22 cellular contexts compared by ENCODE assay signal in genomic region chr14:100086361-100086760, GRCh38. TPM values are rescaled to one million over a fixed set of nuclear protein-coding genes. Genes with fewer than 3 reads are reported as not detected.
DNase-seq lines count a peak whose midpoint lies in the region; ATAC-seq and TF ChIP-seq lines count a peak whose summit lies in the region.
"Had no signal": no experiment of that assay in that cellular context is flagged by ENCODE, and none has a peak within 500 bp of the region (broad histone marks: within the 10 kb centered on the region; RNA-seq: fewer than 3 reads in every experiment).

No MANE protein-coding gene starts in this region.

- no peaks in the 10 kb centered on the region for H3K9me3 Mint-ChIP-seq in CD8-positive, alpha-beta memory T cell
- no peaks in the 10 kb centered on the region for H3K9me3 Mint-ChIP-seq in activated T-helper 17 cell treated with anti-CD3 and anti-CD28 coated beads, Interleukin-2, amount 50 U/mL, for 72 hours
- H3K9me3 Mint-ChIP-seq in naive thymus-derived CD8-positive, alpha-beta T cell, result no peaks in the 10 kb centered on the region
- H3K9me3 Mint-ChIP-seq: naive B cell had no signal

- H3K27me3 ChIP-seq in CD8-positive, alpha-beta memory T cell (ENCODE audit: insufficient read depth, low read length, poor library complexity, severe bottlenecking), result no peaks in the 10 kb centered on the region
- H3K27me3 ChIP-seq in body of pancreas, result no peaks in the 10 kb centered on the region
- H3K27me3 ChIP-seq: BLaER1, pancreas, SJCRH30, testis had no signal

- peaks cover 25 to 94% (median 39%) of the 10 kb centered on the region in 3 donors for H3K36me3 Mint-ChIP-seq in CD8-positive, alpha-beta memory T cell
- peaks cover 100% of the 10 kb centered on the region for H3K36me3 Mint-ChIP-seq in activated T-helper 17 cell treated with anti-CD3 and anti-CD28 coated beads, Interleukin-2, amount 50 U/mL, for 72 hours (ENCODE audit: low read depth)
- peaks cover 21 to 90% (median 51%) of the 10 kb centered on the region in 3 donors for H3K36me3 Mint-ChIP-seq in naive thymus-derived CD8-positive, alpha-beta T cell

- no peaks in the 10 kb centered on the region for H3K9me3 ChIP-seq in CD8-positive, alpha-beta memory T cell (ENCODE audit: low read length)
- no peaks in the 10 kb centered on the region for H3K9me3 ChIP-seq in body of pancreas
- H3K9me3 ChIP-seq: BLaER1, pancreas, SJCRH30, testis had no signal

- intact Hi-C loops in body of pancreas (cut with DNase I), result no loop called here

- H3K27ac Mint-ChIP-seq in CD8-positive, alpha-beta memory T cell, result peak overlapping the region; percentile 84 to 98 (median 92)
- H3K27ac Mint-ChIP-seq in activated T-helper 17 cell treated with anti-CD3 and anti-CD28 coated beads, Interleukin-2, amount 50 U/mL, for 72 hours, result peak overlapping the region; percentile 92
- H3K27ac Mint-ChIP-seq in naive thymus-derived CD8-positive, alpha-beta T cell, result peak overlapping the region; percentile 91 to 100 (median 95)

- no peak overlapping the region for H3K4me3 ChIP-seq in CD8-positive, alpha-beta memory T cell (ENCODE audit: low read length)
- H3K4me3 ChIP-seq in body of pancreas, result no peak overlapping the region
- H3K4me3 ChIP-seq: BLaER1, pancreas, SJCRH30, testis had no signal

- no peak for ATAC-seq in activated T-helper 17 cell treated with anti-CD3 and anti-CD28 coated beads, Interleukin-2, amount 50 U/mL, for 72 hours (replicated peaks)
- ATAC-seq in naive thymus-derived CD8-positive, alpha-beta T cell, result no peak
- ATAC-seq in HG03571 (IDR thresholded peaks at IDR 0.05; ENCODE audit: unreplicated experiment) (no peak), body of pancreas (no peak)
- ATAC-seq: HepG2, pancreas, right cardiac atrium had no signal

- H3K36me3 ChIP-seq in CD8-positive, alpha-beta memory T cell (ENCODE audit: insufficient read depth, low read length), result peaks cover 66% of the 10 kb centered on the region
- peaks cover 0 to 2% of the 10 kb centered on the region in 2 donors for H3K36me3 ChIP-seq in body of pancreas (replicated peaks in 1 of 2; ENCODE audit: insufficient read depth in 1 of 2, low read depth in 2 of 2)
- H3K36me3 ChIP-seq: pancreas had no signal

- peaks cover 98% of the 10 kb centered on the region for H3K4me1 ChIP-seq in CD8-positive, alpha-beta memory T cell (ENCODE audit: insufficient read depth, low read length)
- H3K4me1 ChIP-seq in body of pancreas, result no peaks in the 10 kb centered on the region
- H3K4me1 ChIP-seq: pancreas, SJCRH30, testis had no signal

- WGBS in body of pancreas, 2 donors, result 70 to 78% methylated on average over 5 of the region's 5 CpGs

- no peak for TF ChIP-seq POLR2A in body of pancreas (IDR thresholded peaks at IDR 0.05)

- peaks cover 87 to 100% (median 99%) of the 10 kb centered on the region in 3 donors for H3K4me1 Mint-ChIP-seq in CD8-positive, alpha-beta memory T cell
- peaks cover 63% of the 10 kb centered on the region for H3K4me1 Mint-ChIP-seq in activated T-helper 17 cell treated with anti-CD3 and anti-CD28 coated beads, Interleukin-2, amount 50 U/mL, for 72 hours
- peaks cover 45 to 94% (median 93%) of the 10 kb centered on the region in 4 donors for H3K4me1 Mint-ChIP-seq in naive thymus-derived CD8-positive, alpha-beta T cell

- no peaks in the 10 kb centered on the region for H3K27me3 Mint-ChIP-seq in CD8-positive, alpha-beta memory T cell
- H3K27me3 Mint-ChIP-seq in activated T-helper 17 cell treated with anti-CD3 and anti-CD28 coated beads, Interleukin-2, amount 50 U/mL, for 72 hours, result no peaks in the 10 kb centered on the region
- no peaks in the 10 kb centered on the region for H3K27me3 Mint-ChIP-seq in naive thymus-derived CD8-positive, alpha-beta T cell
- H3K27me3 Mint-ChIP-seq: naive B cell had no signal

- no peak for TF ChIP-seq CTCF in body of pancreas (IDR thresholded peaks at IDR 0.05)

- peak; percentile 1 to 5 for DNase-seq in activated CD4-positive, alpha-beta T cell treated with anti-CD3 and anti-CD28 coated beads, Interleukin-2, amount 50 U/mL, for 48 hours
- DNase-seq in activated CD4-positive, alpha-beta T cell treated with anti-CD3 and anti-CD28 coated beads, Interleukin-2, amount 50 U/mL, for 4 hours, result no peak
- no peak for DNase-seq in CD8-positive, alpha-beta memory T cell
- peak in 1 of 10 donors; percentile 11 for DNase-seq in naive thymus-derived CD8-positive, alpha-beta T cell
- no peak for DNase-seq in body of pancreas
- no peak for DNase-seq in DMS53 (lab: John Stamatoyannopoulos, UW)
- DNase-seq: amygdala; central memory CD4-positive, alpha-beta T cell; GDM1; mesendoderm; naive B cell; NCI-H1092 treated with DMSO at 0.1 percent for 48 hours; NCI-H2107; NCI-H510A; pancreas; right cardiac atrium; SJCRH30; testis had no signal

- no peak overlapping the region for H3K27ac ChIP-seq in CD8-positive, alpha-beta memory T cell (ENCODE audit: low read depth, low read length)
- no peak overlapping the region for H3K27ac ChIP-seq in body of pancreas
- H3K27ac ChIP-seq: BLaER1, pancreas, SJCRH30, testis had no signal

- H3K4me3 Mint-ChIP-seq in CD8-positive, alpha-beta memory T cell, result peak overlapping the region; percentile 46 to 66 (median 50)
- peak overlapping the region; percentile 93 for H3K4me3 Mint-ChIP-seq in activated T-helper 17 cell treated with anti-CD3 and anti-CD28 coated beads, Interleukin-2, amount 50 U/mL, for 72 hours
- H3K4me3 Mint-ChIP-seq in naive thymus-derived CD8-positive, alpha-beta T cell, result peak overlapping the region; percentile 31 to 92 (median 72)

- POLR2A ChIA-PET in CD8-positive, alpha-beta memory T cell (lab: Charles Lee), result interaction anchor here (0.5 kb wide), 1 partner anchor 16 kb away, joined by 3 read pairs; no protein-coding TSS in a partner anchor
- POLR2A ChIA-PET in naive thymus-derived CD8-positive, alpha-beta T cell (lab: Charles Lee), result interaction anchor here (52.2 to 59.1 kb wide), 2 partner anchors 7 to 12 kb away, joined by 2215 read pairs; partner anchors contain the start of gene EVL

- CTCF ChIA-PET in CD8-positive, alpha-beta memory T cell (lab: Charles Lee), result interaction anchor here (49.6 to 58.3 kb wide), 2 partner anchors 8 to 14 kb away, joined by 1568 read pairs; partner anchors contain the start of gene EVL

RNA-seq across cellular contexts. Expression of gene EVL, which starts 21.1 kb away (rescaled TPM):
- total RNA-seq in CD8-positive, alpha-beta memory T cell, result 100 to 1,000 TPM; 218 to 228 TPM
- polyA plus RNA-seq in CD8-positive, alpha-beta memory T cell, result 129 TPM
- total RNA-seq in activated T-helper 17 cell treated with anti-CD3 and anti-CD28 coated beads, Interleukin-2, amount 50 U/mL, for 72 hours, result 100 to 1,000 TPM; 493 to 560 TPM
- total RNA-seq in naive thymus-derived CD8-positive, alpha-beta T cell, result 1,000 to 10,000 TPM; 1,491 to 1,493 TPM
- polyA plus RNA-seq in naive thymus-derived CD8-positive, alpha-beta T cell, result 100 to 1,000 TPM; 111 to 153 (median 148) TPM
- 10 to 100 TPM; 22.3 to 57.7 TPM for total RNA-seq in body of pancreas

Comparison
In these comparisons a context has a peak if more than half of its experiments do, and no peak if none do; other contexts are left out.
1. DNase-seq: peak in activated CD4-positive, alpha-beta T cell treated with anti-CD3 and anti-CD28 coated beads, Interleukin-2, amount 50 U/mL, for 48 hours (2 of 2); none in activated CD4-positive, alpha-beta T cell treated with anti-CD3 and anti-CD28 coated beads, Interleukin-2, amount 50 U/mL, for 4 hours (0 of 2), CD8-positive, alpha-beta memory T cell (0 of 5), body of pancreas (0 of 4) and DMS53 (single experiment).
2. Peak in every context shown above with its lines, with median percentiles within 50 percentile points of each other: H3K27ac Mint-ChIP-seq and H3K4me3 Mint-ChIP-seq.